11 cellular contexts compared by ENCODE assay signal in the genomic region with DNA sequence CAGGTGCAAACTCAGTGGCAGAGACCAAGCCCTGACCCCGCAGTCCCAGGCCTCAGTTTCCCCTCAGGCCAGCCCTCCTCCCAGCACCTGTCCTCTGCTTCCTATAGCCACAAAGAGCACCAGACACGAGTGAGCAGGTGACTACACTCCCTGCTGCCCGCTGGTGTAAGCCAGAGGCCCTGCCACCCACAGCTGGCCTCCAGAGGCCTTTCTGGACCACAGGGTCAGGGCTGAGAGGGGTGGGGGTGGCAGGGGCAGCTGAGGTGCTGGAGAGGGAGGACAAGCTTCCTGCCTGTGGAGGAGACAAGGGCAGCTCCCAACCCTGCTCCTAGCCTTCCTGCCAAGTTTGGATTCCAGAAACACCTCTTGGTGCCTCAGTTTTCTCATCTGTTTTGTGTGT. TPM values are rescaled to one million over a fixed set of nuclear protein-coding genes. Genes with fewer than 3 reads are reported as not detected.
DNase-seq lines count a peak whose midpoint lies in the region; ATAC-seq, FAIRE-seq and TF ChIP-seq lines count a peak whose summit lies in the region.
"Had no signal": no experiment of that assay in that cellular context is flagged by ENCODE, and none has a peak within 500 bp of the region (broad histone marks: within the 10 kb centered on the region; RNA-seq: fewer than 3 reads in every experiment).

No MANE protein-coding gene starts in this region.

- POLR2A ChIA-PET in T-cell (lab: Charles Lee): no interaction called here

- H3K27me3 ChIP-seq in left ventricle myocardium inferior (ENCODE audit: low read depth) (no peaks in the 10 kb centered on the region), pancreas (no peaks in the 10 kb centered on the region), vagina (no peaks in the 10 kb centered on the region)

- no peak overlapping the region for H3K27ac Mint-ChIP-seq in T-cell

- ATAC-seq in Right ventricle myocardium inferior: no peak
- no peak for ATAC-seq in pancreas
- ATAC-seq in T-cell (replicated peaks in 1 of 4): no peak

- H3K9me3 Mint-ChIP-seq in T-cell: peaks cover 0 to 13% (median 0%) of the 10 kb centered on the region in 3 donors

- intact Hi-C loops in left ventricle myocardium inferior (cut with micrococcal nuclease) (loop anchor here (5.0 kb wide), 1 partner anchor 109 kb away; no protein-coding TSS in a partner anchor), Right ventricle myocardium inferior (cut with DNase I) (no loop called here), pancreas (cut with DNase I) (loop anchor here in 1 of 3 donors (10.0 kb wide), 1 partner anchor 107 kb away; no protein-coding TSS in a partner anchor), vagina (cut with DNase I) (loop anchor here (10.0 kb wide), 2 partner anchors 67 to 537 kb away; no protein-coding TSS in a partner anchor)

- peak overlapping the region; percentile 31 for H3K4me3 ChIP-seq in left ventricle myocardium inferior
- H3K4me3 ChIP-seq in pancreas: no peak overlapping the region
- peak overlapping the region in 1 of 2 donors; percentile 6 for H3K4me3 ChIP-seq in vagina

- no peak overlapping the region for H3K4me3 Mint-ChIP-seq in T-cell

- no peak for TF ChIP-seq POLR2A in vagina (IDR thresholded peaks at IDR 0.05)

- peak; percentile 25 for DNase-seq in left ventricle myocardium inferior
- no peak for DNase-seq in Right ventricle myocardium inferior (ENCODE audit: missing footprints)
- DNase-seq in epithelial cell of prostate (ENCODE audit: low read depth, low spot score): no peak
- DNase-seq in pancreas: peak in 1 of 6 donors; percentile 51
- DNase-seq in vagina (ENCODE audit: extremely low spot score in 2 of 2): no peak
- no peak for DNase-seq in 8988T
- no peak for DNase-seq in T-cell
- no peak for DNase-seq in GM19239 (ENCODE audit: insufficient read length, low spot score)
- DNase-seq: MM.1S, NCI-H526, T-helper 9 cell had no signal

- peak; percentile 3 for TF ChIP-seq CTCF in left ventricle myocardium inferior (IDR thresholded peaks at IDR 0.05; ENCODE audit: borderline replicate concordance)
- TF ChIP-seq CTCF in pancreas (IDR thresholded peaks at IDR 0.05): no peak
- TF ChIP-seq CTCF in vagina (IDR thresholded peaks at IDR 0.05): no peak

- no peaks in the 10 kb centered on the region for H3K36me3 Mint-ChIP-seq in T-cell

- H3K36me3 ChIP-seq in left ventricle myocardium inferior (no peaks in the 10 kb centered on the region), pancreas (no peaks in the 10 kb centered on the region), vagina (no peaks in the 10 kb centered on the region)

- peaks cover 12% of the 10 kb centered on the region for H3K9me3 ChIP-seq in left ventricle myocardium inferior (replicated peaks)
- H3K9me3 ChIP-seq in pancreas: no peaks in the 10 kb centered on the region
- H3K9me3 ChIP-seq in vagina: no peaks in the 10 kb centered on the region

- H3K4me1 ChIP-seq in left ventricle myocardium inferior: peaks cover 70% of the 10 kb centered on the region
- peaks cover 5 to 36% (median 7%) of the 10 kb centered on the region in 3 donors for H3K4me1 ChIP-seq in pancreas
- peaks cover 58% of the 10 kb centered on the region for H3K4me1 ChIP-seq in vagina

- FAIRE-seq in pancreas (lab: Jason Lieb, UNC): no peak
- FAIRE-seq in GM19239 (lab: Jason Lieb, UNC): no peak

- H3K27ac ChIP-seq in left ventricle myocardium inferior (replicated peaks) (peak overlapping the region; percentile 98), epithelial cell of prostate (peak overlapping the region; percentile 99), pancreas (peak overlapping the region; percentile 75 to 93 (median 85)), vagina (peak overlapping the region; percentile 97)

- H3K4me1 Mint-ChIP-seq in T-cell: peaks cover 13 to 14% (median 13%) of the 10 kb centered on the region in 3 donors

- 61 to 63% methylated on average over 3 of the region's 3 CpGs for WGBS in pancreas, 2 donors

- CTCF ChIA-PET in T-cell (lab: Charles Lee): interaction anchor here (0.7 to 4.5 kb wide), 5 partner anchors 9 to 241 kb away, joined by 3 to 78 read pairs (median 3); no protein-coding TSS in a partner anchor

- peaks cover 0 to 4% of the 10 kb centered on the region in 2 donors for H3K27me3 Mint-ChIP-seq in T-cell

RNA-seq across cellular contexts. Expression of gene WNT7B, which starts 31.3 kb away (rescaled TPM):
- not detected for total RNA-seq in left ventricle myocardium inferior
- not detected for total RNA-seq in Right ventricle myocardium inferior
- 1 to 10 TPM in 1 of 6 donors, under 1 TPM in 5; 0.16 to 1.3 (median 0.62) TPM for total RNA-seq in pancreas
- under 1 TPM; 0.66 to 0.95 TPM for polyA plus RNA-seq in pancreas
- 7.1 TPM for total RNA-seq in vagina
- total RNA-seq in T-cell: under 1 TPM in 1 of 5 donors, not detected in 4; 0.15 TPM
